16 cellular contexts compared by ENCODE assay signal in the genomic region with DNA sequence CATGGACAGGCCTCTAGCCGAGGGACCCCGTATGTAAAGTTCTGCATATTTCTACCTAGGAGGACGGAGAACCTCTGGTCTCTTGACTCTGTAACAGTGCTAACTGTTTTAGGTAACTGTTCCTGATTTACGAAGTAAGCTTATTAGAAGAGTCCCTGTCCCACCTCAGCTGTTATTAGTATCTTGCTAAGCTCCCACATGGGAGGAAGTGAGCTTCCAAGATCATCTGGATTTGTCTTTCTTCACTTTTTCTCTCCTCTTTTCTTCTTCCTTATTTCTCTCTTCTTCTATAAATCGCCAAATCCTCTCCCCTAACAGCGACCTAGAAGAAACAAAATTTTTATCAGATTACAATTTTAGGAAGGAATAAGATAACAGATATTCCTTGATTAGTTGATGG. TPM values are rescaled to one million over a fixed set of nuclear protein-coding genes. Genes with fewer than 3 reads are reported as not detected.
DNase-seq lines count a peak whose midpoint lies in the region; ATAC-seq and TF ChIP-seq lines count a peak whose summit lies in the region.
"Had no signal": no experiment of that assay in that cellular context is flagged by ENCODE, and none has a peak within 500 bp of the region (broad histone marks: within the 10 kb centered on the region; RNA-seq: fewer than 3 reads in every experiment).

No MANE protein-coding gene starts in this region.

- H3K9me3 ChIP-seq in ovary: no peaks in the 10 kb centered on the region
- H3K9me3 ChIP-seq in H9 (ENCODE audit: control insufficient read depth, low read depth, low read length): no peaks in the 10 kb centered on the region
- H3K9me3 ChIP-seq: tibial artery had no signal

- no peak overlapping the region for H3K9ac ChIP-seq in H9 (ENCODE audit: extremely low read depth, insufficient read length, low read length)

- no peak overlapping the region for H4K5ac ChIP-seq in H9 (ENCODE audit: insufficient read length, low read depth, low read length)

- H2BK5ac ChIP-seq in H9 (ENCODE audit: insufficient read length, low read length): no peak overlapping the region

- no peak overlapping the region for H3K4me3 ChIP-seq in NB4 (ENCODE audit: low read depth, low read length)
- H3K4me3 ChIP-seq in ovary: no peak overlapping the region
- H3K4me3 ChIP-seq: tibial artery had no signal

- no peaks in the 10 kb centered on the region for H3K27me3 Mint-ChIP-seq in activated T-cell treated with anti-CD3 and anti-CD28 coated beads, Interleukin-2, amount 50 U/mL, for 72 hours (ENCODE audit: low read depth)
- no peaks in the 10 kb centered on the region for H3K27me3 Mint-ChIP-seq in activated naive CD8-positive, alpha-beta T cell treated with anti-CD3 and anti-CD28 coated beads, Interleukin-2, amount 10 ng/mL, durations not matched to agents 7 days and 5 days
- H3K27me3 Mint-ChIP-seq in stimulated activated naive B cell treated with anti-CD40 and anti-IgM and Interleukin-4, amounts not matched to agents 10 μg/mL and 1 μg/mL and 100 μg/mL, for 72 hours: no peaks in the 10 kb centered on the region
- H3K27me3 Mint-ChIP-seq in H9 (ENCODE audit: low read depth): no peaks in the 10 kb centered on the region; the same call in 1 of the 2 replicates

- no peak for TF ChIP-seq POLR2A in NB4 (IDR thresholded peaks at IDR 0.05; ENCODE audit: extremely low read depth, insufficient read length)
- no peak for TF ChIP-seq POLR2A in ovary (IDR thresholded peaks at IDR 0.05)

- no peak for ATAC-seq in activated T-cell treated with anti-CD3 and anti-CD28 coated beads, Interleukin-2, amount 50 U/mL, for 72 hours (replicated peaks in 1 of 2)
- no peak for ATAC-seq in activated naive CD8-positive, alpha-beta T cell treated with anti-CD3 and anti-CD28 coated beads, Interleukin-2, amount 10 ng/mL, durations not matched to agents 7 days and 5 days (ENCODE audit: low read depth)
- ATAC-seq in stimulated activated naive B cell treated with anti-CD40 and anti-IgM and Interleukin-4, amounts not matched to agents 10 μg/mL and 1 μg/mL and 100 μg/mL, for 72 hours (replicated peaks): no peak
- ATAC-seq: foreskin keratinocyte had no signal

- no peaks in the 10 kb centered on the region for H4K20me1 ChIP-seq in H9 (ENCODE audit: control insufficient read depth, insufficient read depth, insufficient read length)

- H3K4me1 ChIP-seq in ovary (ENCODE audit: insufficient read depth): no peaks in the 10 kb centered on the region
- H3K4me1 ChIP-seq in H9 (ENCODE audit: insufficient read depth, low read length): no peaks in the 10 kb centered on the region
- H3K4me1 ChIP-seq: foreskin keratinocyte, tibial artery had no signal

- WGBS in ovary, 3 donors: 78 to 86% (median 81%) methylated on average over 6 of the region's 6 CpGs
- WGBS in H9 (ENCODE audit: extremely low coverage, insufficient read length, low lambda C conversion rate): 100% methylated on average over 2 of the region's 6 CpGs

- no peak for TF ChIP-seq EP300 in ovary (IDR thresholded peaks at IDR 0.05)

- H2BK12ac ChIP-seq in H9 (ENCODE audit: insufficient read length, low read depth, low read length): no peak overlapping the region

- no peak for DNase-seq in activated T-cell treated with anti-CD3 and anti-CD28 coated beads, Interleukin-2, amount 50 U/mL, for 72 hours
- no peak for DNase-seq in activated T-cell treated with anti-CD3 and anti-CD28 coated beads, Interleukin-2, amount 50 U/mL, for 1 hour
- peak; percentile 3 for DNase-seq in NB4 (ENCODE audit: low read depth)
- DNase-seq in activated naive CD8-positive, alpha-beta T cell treated with anti-CD3 and anti-CD28 coated beads, Interleukin-2, amount 10 ng/mL, durations not matched to agents 7 days and 5 days: no peak
- DNase-seq in stimulated activated naive B cell treated with anti-CD40 and anti-IgM and Interleukin-4, amounts not matched to agents 10 μg/mL and 1 μg/mL and 100 μg/mL, for 72 hours: no peak
- DNase-seq in NCI-H1105 (lab: John Stamatoyannopoulos, UW): no peak
- DNase-seq in ovary: no peak
- no peak for DNase-seq in H9
- DNase-seq: DMS 273 treated with DMSO at 0.1 percent for 48 hours, foreskin keratinocyte, NCI-H2029, Right ventricle myocardium superior, T1000, tibial artery had no signal

- H2BK15ac ChIP-seq in H9 (ENCODE audit: low read depth, low read length): no peak overlapping the region

- TF ChIP-seq CTCF in NB4 (IDR thresholded peaks at IDR 0.05; ENCODE audit: low read depth, low read length) (no peak), ovary (IDR thresholded peaks at IDR 0.05) (no peak), H9 (conservative IDR thresholded peaks at IDR 0.05) (no peak)

- intact Hi-C loops in ovary (cut with DNase I): no loop called here

- H3K56ac ChIP-seq in H9 (ENCODE audit: insufficient read length, low read depth, low read length): no peak overlapping the region

- H3K9me3 Mint-ChIP-seq in activated T-cell treated with anti-CD3 and anti-CD28 coated beads, Interleukin-2, amount 50 U/mL, for 72 hours: peaks cover 3% of the 10 kb centered on the region in 2 donors
- no peaks in the 10 kb centered on the region for H3K9me3 Mint-ChIP-seq in activated naive CD8-positive, alpha-beta T cell treated with anti-CD3 and anti-CD28 coated beads, Interleukin-2, amount 10 ng/mL, durations not matched to agents 7 days and 5 days
- H3K9me3 Mint-ChIP-seq in stimulated activated naive B cell treated with anti-CD40 and anti-IgM and Interleukin-4, amounts not matched to agents 10 μg/mL and 1 μg/mL and 100 μg/mL, for 72 hours: peaks cover 0 to 2% of the 10 kb centered on the region in 2 donors
- H3K9me3 Mint-ChIP-seq in H9: peaks cover 8 to 25% of the 10 kb centered on the region in 2 experiments; a peak in 4 of 5 replicates

- POLR2A ChIA-PET in activated naive CD8-positive, alpha-beta T cell treated with anti-CD3 and anti-CD28 coated beads, Interleukin-2, amount 10 ng/mL, durations not matched to agents 7 days and 5 days (lab: Charles Lee): interaction anchor here (1.3 kb wide), 1 partner anchor 10 kb away, joined by 5 read pairs; no protein-coding TSS in a partner anchor

- no peak overlapping the region for H3K27ac ChIP-seq in ovary
- no peak overlapping the region for H3K27ac ChIP-seq in H9 (ENCODE audit: insufficient read length, low read depth, low read length)
- H3K27ac ChIP-seq: foreskin keratinocyte, tibial artery had no signal

- no peaks in the 10 kb centered on the region for H3K79me1 ChIP-seq in H9 (ENCODE audit: insufficient read depth, low read depth, low read length, poor library complexity, severe bottlenecking)

- no peaks in the 10 kb centered on the region for H3K36me3 ChIP-seq in ovary
- H3K36me3 ChIP-seq: tibial artery had no signal

- H3K23me2 ChIP-seq in H9 (ENCODE audit: insufficient read length, low read depth, low read length, poor library complexity, severe bottlenecking): no peaks in the 10 kb centered on the region

- no peak overlapping the region for H2AFZ ChIP-seq in H9 (ENCODE audit: low read length)

- H3K4me3 Mint-ChIP-seq in activated T-cell treated with anti-CD3 and anti-CD28 coated beads, Interleukin-2, amount 50 U/mL, for 72 hours: peak overlapping the region; percentile 99
- H3K4me3 Mint-ChIP-seq in activated naive CD8-positive, alpha-beta T cell treated with anti-CD3 and anti-CD28 coated beads, Interleukin-2, amount 10 ng/mL, durations not matched to agents 7 days and 5 days: peak overlapping the region; percentile 91
- peak overlapping the region; percentile 74 to 78 for H3K4me3 Mint-ChIP-seq in stimulated activated naive B cell treated with anti-CD40 and anti-IgM and Interleukin-4, amounts not matched to agents 10 μg/mL and 1 μg/mL and 100 μg/mL, for 72 hours
- no peak overlapping the region for H3K4me3 Mint-ChIP-seq in H9

- H3K36me3 Mint-ChIP-seq in activated T-cell treated with anti-CD3 and anti-CD28 coated beads, Interleukin-2, amount 50 U/mL, for 72 hours (ENCODE audit: insufficient read depth in 2 of 2): peaks cover 24 to 40% of the 10 kb centered on the region in 2 donors
- H3K36me3 Mint-ChIP-seq in activated naive CD8-positive, alpha-beta T cell treated with anti-CD3 and anti-CD28 coated beads, Interleukin-2, amount 10 ng/mL, durations not matched to agents 7 days and 5 days: peaks cover 38% of the 10 kb centered on the region
- H3K36me3 Mint-ChIP-seq in stimulated activated naive B cell treated with anti-CD40 and anti-IgM and Interleukin-4, amounts not matched to agents 10 μg/mL and 1 μg/mL and 100 μg/mL, for 72 hours: peaks cover 42 to 60% of the 10 kb centered on the region in 2 donors
- H3K36me3 Mint-ChIP-seq in H9 (ENCODE audit: insufficient read depth in 1 of 3, low read depth in 3 of 3): no peaks in the 10 kb centered on the region

- no peak overlapping the region for H3K18ac ChIP-seq in H9 (ENCODE audit: insufficient read length, low read depth, low read length)

- no peak overlapping the region for H4K8ac ChIP-seq in H9 (replicated peaks; ENCODE audit: insufficient read length, low read depth, low read length)

- no peak overlapping the region for H2BK20ac ChIP-seq in H9 (ENCODE audit: low read depth, low read length, poor library complexity, severe bottlenecking)

- no peak overlapping the region for H3K14ac ChIP-seq in H9 (ENCODE audit: insufficient read depth, low read length)

- peak overlapping the region; percentile 96 for H3K27ac Mint-ChIP-seq in activated T-cell treated with anti-CD3 and anti-CD28 coated beads, Interleukin-2, amount 50 U/mL, for 72 hours
- peak overlapping the region; percentile 88 for H3K27ac Mint-ChIP-seq in activated naive CD8-positive, alpha-beta T cell treated with anti-CD3 and anti-CD28 coated beads, Interleukin-2, amount 10 ng/mL, durations not matched to agents 7 days and 5 days
- peak overlapping the region; percentile 81 for H3K27ac Mint-ChIP-seq in stimulated activated naive B cell treated with anti-CD40 and anti-IgM and Interleukin-4, amounts not matched to agents 10 μg/mL and 1 μg/mL and 100 μg/mL, for 72 hours
- no peak overlapping the region for H3K27ac Mint-ChIP-seq in H9

- H3T11ph ChIP-seq in H9 (ENCODE audit: low read length): no peak overlapping the region

- peaks cover 73% of the 10 kb centered on the region for H3K4me1 Mint-ChIP-seq in activated T-cell treated with anti-CD3 and anti-CD28 coated beads, Interleukin-2, amount 50 U/mL, for 72 hours (ENCODE audit: low read depth)
- peaks cover 50% of the 10 kb centered on the region for H3K4me1 Mint-ChIP-seq in activated naive CD8-positive, alpha-beta T cell treated with anti-CD3 and anti-CD28 coated beads, Interleukin-2, amount 10 ng/mL, durations not matched to agents 7 days and 5 days
- H3K4me1 Mint-ChIP-seq in stimulated activated naive B cell treated with anti-CD40 and anti-IgM and Interleukin-4, amounts not matched to agents 10 μg/mL and 1 μg/mL and 100 μg/mL, for 72 hours: peaks cover 39 to 68% of the 10 kb centered on the region in 2 donors
- H3K4me1 Mint-ChIP-seq in H9: peaks cover 0 to 4% of the 10 kb centered on the region in 2 experiments; a peak in 2 of 4 replicates

- no peak overlapping the region for H4K91ac ChIP-seq in H9 (ENCODE audit: insufficient read length, low read depth, low read length)

- H3K4me2 ChIP-seq in H9 (ENCODE audit: insufficient read depth, insufficient read length, low read length): no peak overlapping the region

- H3K23ac ChIP-seq in H9 (ENCODE audit: insufficient read length, low read depth, low read length): no peak overlapping the region

- no peak overlapping the region for H2BK120ac ChIP-seq in H9 (ENCODE audit: low read depth, low read length, poor library complexity, severe bottlenecking)

- H3K27me3 ChIP-seq in ovary (no peaks in the 10 kb centered on the region), H9 (ENCODE audit: insufficient read depth, low read length) (no peaks in the 10 kb centered on the region)
- H3K27me3 ChIP-seq: foreskin keratinocyte, tibial artery had no signal

- no peak overlapping the region for H2AK5ac ChIP-seq in H9 (ENCODE audit: insufficient read length, low read length)

- no peak overlapping the region for H3K4ac ChIP-seq in H9 (ENCODE audit: low read depth, low read length)

- no peaks in the 10 kb centered on the region for H3K79me2 ChIP-seq in H9 (ENCODE audit: insufficient read depth, low read length)

RNA-seq across cellular contexts. Expression of gene CD53, which starts 4.4 kb away (rescaled TPM):
- 100 to 1,000 TPM; 170 to 249 TPM for total RNA-seq in activated T-cell treated with anti-CD3 and anti-CD28 coated beads, Interleukin-2, amount 50 U/mL, for 72 hours
- total RNA-seq in activated naive CD8-positive, alpha-beta T cell treated with anti-CD3 and anti-CD28 coated beads, Interleukin-2, amount 10 ng/mL, durations not matched to agents 7 days and 5 days: 100 to 1,000 TPM; 410 to 415 TPM
- total RNA-seq in ovary (10 to 100 TPM in 3 of 7 donors, 1 to 10 TPM in 4; 6.3 to 23.5 (median 8.0) TPM), H9 (2021) (0.15 and 0.31 TPM in 2 replicates)
- 10 to 100 TPM in 1 of 2 donors, 1 to 10 TPM in 1; 7.4 to 57.1 TPM for polyA plus RNA-seq in ovary
- total RNA-seq: foreskin keratinocyte, renal cortical epithelial cell had no signal
- polyA plus RNA-seq: foreskin keratinocyte, neural cell had no signal

Comparison
In these comparisons a context has a peak if more than half of its experiments do, and no peak if none do; other contexts are left out.
1. H3K27ac Mint-ChIP-seq: peak in activated T-cell treated with anti-CD3 and anti-CD28 coated beads, Interleukin-2, amount 50 U/mL, for 72 hours (single experiment), activated naive CD8-positive, alpha-beta T cell treated with anti-CD3 and anti-CD28 coated beads, Interleukin-2, amount 10 ng/mL, durations not matched to agents 7 days and 5 days (single experiment) and stimulated activated naive B cell treated with anti-CD40 and anti-IgM and Interleukin-4, amounts not matched to agents 10 μg/mL and 1 μg/mL and 100 μg/mL, for 72 hours (single experiment); none in H9 (0 of 3).
2. H3K4me3 Mint-ChIP-seq: peak in activated T-cell treated with anti-CD3 and anti-CD28 coated beads, Interleukin-2, amount 50 U/mL, for 72 hours (2 of 2), activated naive CD8-positive, alpha-beta T cell treated with anti-CD3 and anti-CD28 coated beads, Interleukin-2, amount 10 ng/mL, durations not matched to agents 7 days and 5 days (single experiment) and stimulated activated naive B cell treated with anti-CD40 and anti-IgM and Interleukin-4, amounts not matched to agents 10 μg/mL and 1 μg/mL and 100 μg/mL, for 72 hours (2 of 2); none in H9 (0 of 2).
3. RNA of gene CD53, which starts 4.4 kb away (total RNA-seq): 410 to 415 TPM in activated naive CD8-positive, alpha-beta T cell treated with anti-CD3 and anti-CD28 coated beads, Interleukin-2, amount 10 ng/mL, durations not matched to agents 7 days and 5 days and 170 to 249 TPM in activated T-cell treated with anti-CD3 and anti-CD28 coated beads, Interleukin-2, amount 50 U/mL, for 72 hours; 6.3 to 23.5 TPM in ovary and 0.15 to 0.31 TPM in H9; every median in the first group is over 4 times any median in the second.